In genomic region chr12:30026621-30027234, GRCh38 we compare ENCODE assay signal across 1 cellular context.
TF ChIP-seq lines count a peak whose summit lies in the region.

No MANE protein-coding gene starts in this region.

TF ChIP-seq in IMR-90, 13 proteins besides CTCF, POLR2A, EP300 and RAD21:
- TF ChIP-seq NFE2L2 (IDR thresholded peaks at IDR 0.05; ENCODE audit: low read depth, low read length) (no peak), FOS (IDR thresholded peaks at IDR 0.05; ENCODE audit: low read depth, low read length) (peak; percentile 63; the same call in 1 of the 2 replicates), CEBPB (IDR thresholded peaks at IDR 0.05; ENCODE audit: low read depth, low read length) (no peak)
